In genomic region chr19:14055396-14055795, GRCh38 we compare ENCODE assay signal across 1 cellular context.
TF ChIP-seq lines count a peak whose summit lies in the region.

No MANE protein-coding gene starts in this region.

TF ChIP-seq in GM23338, 12 proteins besides CTCF, POLR2A, EP300 and RAD21 (continued from another document):
- TF ChIP-seq ZNF462 (CRISPR knock-in tag; IDR thresholded peaks at IDR 0.05) (no peak), ZNF114 (CRISPR knock-in tag; IDR thresholded peaks at IDR 0.05) (no peak), JUNB (IDR thresholded peaks at IDR 0.05; ENCODE audit: unreplicated experiment) (no peak), CREB1 (CRISPR knock-in tag; IDR thresholded peaks at IDR 0.05; ENCODE audit: low read depth) (no peak), EZH2phosphoT487 (IDR thresholded peaks at IDR 0.05; ENCODE audit: unreplicated experiment) (no peak)
TF ChIP-seq in GM23338: peak in this region for 0.
